ENCODE assay signal across 18 cellular contexts in the genomic region with DNA sequence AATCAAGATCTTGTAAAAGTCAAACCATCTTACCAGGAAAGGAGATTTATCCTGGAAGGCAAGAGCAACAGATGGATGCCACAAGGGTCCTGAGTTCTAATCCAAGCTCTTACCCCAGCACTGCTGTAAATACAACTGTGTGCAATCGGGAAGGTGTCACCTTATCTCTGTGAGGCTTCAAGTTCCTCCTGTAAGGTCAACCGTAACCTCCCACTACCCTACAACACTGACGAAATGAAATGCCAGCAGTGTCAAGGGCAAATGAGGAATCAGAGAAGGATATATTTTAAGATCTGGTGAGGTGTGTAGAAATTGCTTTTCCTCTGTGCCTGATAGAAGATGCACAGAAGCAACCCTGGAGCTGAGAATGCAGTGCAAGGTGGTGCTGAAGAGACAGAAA.
DNase-seq lines count a peak whose midpoint lies in the region; ATAC-seq and TF ChIP-seq lines count a peak whose summit lies in the region.
"Had no signal": no experiment of that assay in that cellular context is flagged by ENCODE, and none has a peak within 500 bp of the region (broad histone marks: within the 10 kb centered on the region; RNA-seq: fewer than 3 reads in every experiment).

No MANE protein-coding gene starts in this region.

- H3K27ac Mint-ChIP-seq in stimulated activated naive B cell treated with anti-CD40 and anti-IgM and Interleukin-4, amounts not matched to agents 10 μg/mL and 1 μg/mL and 100 μg/mL, for 72 hours, result no peak overlapping the region
- H3K27ac Mint-ChIP-seq: B cell; CD4-positive, CD25-positive, alpha-beta regulatory T cell; CD8-positive, alpha-beta T cell; GM23338; H9 had no signal

- TF ChIP-seq POLR2A in sigmoid colon (IDR thresholded peaks at IDR 0.05), result no peak

- H3K27me3 Mint-ChIP-seq in stimulated activated naive B cell treated with anti-CD40 and anti-IgM and Interleukin-4, amounts not matched to agents 10 μg/mL and 1 μg/mL and 100 μg/mL, for 72 hours, result peaks cover 0 to 5% of the 10 kb centered on the region in 2 donors
- H3K27me3 Mint-ChIP-seq: B cell; CD4-positive, CD25-positive, alpha-beta regulatory T cell had no signal

- H3K4me1 Mint-ChIP-seq in stimulated activated naive B cell treated with anti-CD40 and anti-IgM and Interleukin-4, amounts not matched to agents 10 μg/mL and 1 μg/mL and 100 μg/mL, for 72 hours, result peaks cover 0 to 2% of the 10 kb centered on the region in 2 donors
- H3K4me1 Mint-ChIP-seq: B cell; CD4-positive, CD25-positive, alpha-beta regulatory T cell had no signal

- DNase-seq in SKM-1 treated with dmso at 0.1 percent for 144 hours (lab: John Stamatoyannopoulos, UW; ENCODE audit: unreplicated experiment) (peak; percentile 11), SKM-1 (lab: John Stamatoyannopoulos, UW; ENCODE audit: unreplicated experiment) (no peak), left kidney (ENCODE audit: low read depth, low spot score) (peak; percentile 60), sigmoid colon (no peak)
- DNase-seq in stimulated activated naive B cell treated with anti-CD40 and anti-IgM and Interleukin-4, amounts not matched to agents 10 μg/mL and 1 μg/mL and 100 μg/mL, for 72 hours, result no peak
- DNase-seq in effector memory CD4-positive, alpha-beta T cell, result no peak
- DNase-seq: CD4-positive, CD25-positive, alpha-beta regulatory T cell; CD8-positive, alpha-beta T cell; DMS 273 treated with DMSO at 0.1 percent for 48 hours; DMS79; GF-D8; H9 had no signal

- no peaks in the 10 kb centered on the region for H3K36me3 ChIP-seq in sigmoid colon
- no peaks in the 10 kb centered on the region for H3K36me3 ChIP-seq in effector memory CD4-positive, alpha-beta T cell (ENCODE audit: control insufficient read depth, insufficient read depth, low read length)
- H3K36me3 ChIP-seq: BLaER1 had no signal

- TF ChIP-seq EP300 in sigmoid colon (IDR thresholded peaks at IDR 0.05), result no peak

- no peaks in the 10 kb centered on the region for H3K36me3 Mint-ChIP-seq in stimulated activated naive B cell treated with anti-CD40 and anti-IgM and Interleukin-4, amounts not matched to agents 10 μg/mL and 1 μg/mL and 100 μg/mL, for 72 hours
- H3K36me3 Mint-ChIP-seq: CD4-positive, CD25-positive, alpha-beta regulatory T cell; CD8-positive, alpha-beta T cell had no signal

- intact Hi-C loops in sigmoid colon (cut with DNase I), result no loop called here

- ATAC-seq in stimulated activated naive B cell treated with anti-CD40 and anti-IgM and Interleukin-4, amounts not matched to agents 10 μg/mL and 1 μg/mL and 100 μg/mL, for 72 hours (replicated peaks), result peak; percentile 33 to 70
- ATAC-seq: CD8-positive, alpha-beta T cell; GM23338; HCT116 had no signal

- no peak overlapping the region for H3K4me3 Mint-ChIP-seq in stimulated activated naive B cell treated with anti-CD40 and anti-IgM and Interleukin-4, amounts not matched to agents 10 μg/mL and 1 μg/mL and 100 μg/mL, for 72 hours
- H3K4me3 Mint-ChIP-seq: B cell; CD4-positive, CD25-positive, alpha-beta regulatory T cell; CD8-positive, alpha-beta T cell; GM23338; H9 had no signal

- WGBS in sigmoid colon, 2 donors, result 69 to 80% methylated on average over 3 of the region's 3 CpGs

- no peaks in the 10 kb centered on the region for H3K9me3 Mint-ChIP-seq in stimulated activated naive B cell treated with anti-CD40 and anti-IgM and Interleukin-4, amounts not matched to agents 10 μg/mL and 1 μg/mL and 100 μg/mL, for 72 hours
- H3K9me3 Mint-ChIP-seq: CD8-positive, alpha-beta T cell; GM23338; H9 had no signal

- H3K27ac ChIP-seq in sigmoid colon, result no peak overlapping the region
- no peak overlapping the region for H3K27ac ChIP-seq in effector memory CD4-positive, alpha-beta T cell (ENCODE audit: insufficient read depth, low read length, poor library complexity, severe bottlenecking)
- H3K27ac ChIP-seq: 22Rv1, BLaER1, C4-2B had no signal

- no peak overlapping the region for H3K4me3 ChIP-seq in sigmoid colon
- no peak overlapping the region for H3K4me3 ChIP-seq in effector memory CD4-positive, alpha-beta T cell (ENCODE audit: insufficient read depth, low read depth, low read length, poor library complexity, severe bottlenecking)
- H3K4me3 ChIP-seq: BLaER1, GM23338 had no signal

- H3K4me1 ChIP-seq in sigmoid colon, result no peaks in the 10 kb centered on the region
- H3K4me1 ChIP-seq in effector memory CD4-positive, alpha-beta T cell (ENCODE audit: control insufficient read depth, insufficient read depth, low read length, poor library complexity, severe bottlenecking), result no peaks in the 10 kb centered on the region
- H3K4me1 ChIP-seq: BLaER1 had no signal

- TF ChIP-seq CTCF in sigmoid colon (IDR thresholded peaks at IDR 0.05), result no peak

- no peaks in the 10 kb centered on the region for H3K9me3 ChIP-seq in sigmoid colon
- H3K9me3 ChIP-seq in effector memory CD4-positive, alpha-beta T cell (ENCODE audit: control insufficient read depth, low read length), result no peaks in the 10 kb centered on the region
- H3K9me3 ChIP-seq: BLaER1 had no signal

- H3K27me3 ChIP-seq in sigmoid colon, result no peaks in the 10 kb centered on the region
- peaks cover 3% of the 10 kb centered on the region for H3K27me3 ChIP-seq in effector memory CD4-positive, alpha-beta T cell (replicated peaks; ENCODE audit: control insufficient read depth, insufficient read depth, low read length, poor library complexity, severe bottlenecking)
- H3K27me3 ChIP-seq: BLaER1 had no signal

Comparison
In these comparisons a context has a peak if more than half of its experiments do, and no peak if none do; other contexts are left out.
1. DNase-seq: peak in SKM-1 treated with dmso at 0.1 percent for 144 hours (single experiment) and left kidney (single experiment); none in SKM-1 (single experiment), stimulated activated naive B cell treated with anti-CD40 and anti-IgM and Interleukin-4, amounts not matched to agents 10 μg/mL and 1 μg/mL and 100 μg/mL, for 72 hours (single experiment), sigmoid colon (single experiment) and effector memory CD4-positive, alpha-beta T cell (0 of 3).